Comparison of ENCODE assay signal across 1 cellular context in the genomic region with DNA sequence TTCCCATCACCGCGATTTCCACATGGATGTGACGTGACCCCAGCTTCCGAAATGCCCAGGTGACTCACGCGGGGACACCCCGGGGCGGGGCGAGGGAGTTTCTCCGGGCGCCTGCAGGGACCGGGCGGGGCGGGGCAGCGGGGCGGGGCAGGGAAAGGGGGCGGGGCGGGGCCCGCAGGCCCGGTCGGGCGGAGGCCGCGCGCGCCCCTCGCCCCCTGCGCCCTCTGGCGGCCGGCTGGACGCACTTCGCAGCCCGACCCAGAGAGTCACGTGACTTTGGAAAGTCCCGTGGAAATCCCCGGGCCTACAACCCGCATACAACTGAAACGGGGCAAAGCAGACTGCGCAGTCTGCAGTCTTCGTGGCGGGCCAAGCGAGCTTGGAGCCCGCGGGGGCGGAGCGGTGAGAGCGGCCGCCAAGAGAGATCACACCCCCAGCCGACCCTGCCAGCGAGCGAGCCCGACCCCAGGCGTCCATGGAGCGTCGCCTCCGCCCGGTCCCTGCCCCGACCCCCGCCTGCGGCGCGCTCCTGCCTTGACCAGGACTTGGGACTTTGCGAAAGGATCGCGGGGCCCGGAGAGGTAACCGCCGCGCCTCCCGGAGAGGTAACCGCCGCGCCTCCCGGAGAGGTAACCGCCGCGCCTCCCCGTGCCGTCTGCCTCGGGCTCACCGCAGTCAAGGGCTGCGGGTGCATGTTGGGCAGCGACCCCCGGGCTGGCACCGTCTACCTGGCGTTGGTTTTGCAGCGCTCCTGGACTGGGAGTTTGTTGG.
A peak's percentile ranks its signal among the peaks of the same experiment; 100 is the strongest.
TF ChIP-seq lines count a peak whose summit lies in the region.

TSS of gene TNFAIP3 (plus strand) at position 346 of the 771 bp plus-strand sequence. CDS start 3,969 bp downstream, outside the sequence.

TF ChIP-seq in neural cell, 6 proteins besides CTCF, POLR2A, EP300 and RAD21 (continued from another document):
- TF ChIP-seq REST (IDR thresholded peaks at IDR 0.05; ENCODE audit: borderline replicate concordance) (peak; percentile 8), SMC3 (conservative IDR thresholded peaks at IDR 0.05; ENCODE audit: poor library complexity) (peak; percentile 74), EZH2 (IDR thresholded peaks at IDR 0.05; ENCODE audit: borderline replicate concordance, insufficient read depth, low read length, poor library complexity, severe bottlenecking) (no peak), TAF1 (IDR thresholded peaks at IDR 0.05; ENCODE audit: low read depth) (no peak), POLR2AphosphoS5 (IDR thresholded peaks at IDR 0.05) (no peak)
